8 cellular contexts compared by ENCODE assay signal in the genomic region with DNA sequence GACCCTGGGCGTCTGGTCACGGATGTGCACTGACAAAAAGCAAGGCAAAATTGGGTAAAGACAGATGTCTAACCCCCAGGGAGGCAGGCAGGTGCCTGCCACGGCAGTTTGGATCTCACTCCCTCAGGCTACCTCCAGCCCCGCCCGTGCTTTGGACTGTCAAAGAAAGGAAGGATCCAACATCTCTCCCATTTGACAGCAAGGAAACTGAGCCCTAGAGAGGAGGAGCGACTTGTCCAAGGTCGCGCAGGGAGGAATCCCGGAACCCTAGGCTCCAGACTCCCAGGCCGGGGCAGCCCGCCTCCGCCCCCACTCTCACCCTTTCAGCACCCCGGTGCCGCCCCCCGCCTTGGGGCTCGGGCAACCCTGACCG. TPM values are rescaled to one million over a fixed set of nuclear protein-coding genes. Genes with fewer than 3 reads are reported as not detected.
DNase-seq lines count a peak whose midpoint lies in the region; ATAC-seq lines count a peak whose summit lies in the region.

No MANE protein-coding gene starts in this region.

- peak overlapping the region; percentile 90 to 93 for H3K27ac Mint-ChIP-seq in activated naive CD4-positive, alpha-beta T cell treated with anti-CD3 and anti-CD28 coated beads, Interleukin-2, amount 50 U/mL, for 72 hours
- H3K27ac Mint-ChIP-seq in stimulated activated naive B cell treated with anti-CD40 and anti-IgM and Interleukin-4, amounts not matched to agents 10 μg/mL and 1 μg/mL and 100 μg/mL, for 72 hours, result peak overlapping the region; percentile 99

- no peaks in the 10 kb centered on the region for H3K27me3 Mint-ChIP-seq in stimulated activated naive B cell treated with anti-CD40 and anti-IgM and Interleukin-4, amounts not matched to agents 10 μg/mL and 1 μg/mL and 100 μg/mL, for 72 hours

- peak; percentile 76 for DNase-seq in DMS 273 (lab: John Stamatoyannopoulos, UW; ENCODE audit: unreplicated experiment)
- no peak for DNase-seq in DMS 273 treated with DMSO at 0.1 percent for 48 hours (lab: John Stamatoyannopoulos, UW)
- DNase-seq in activated naive CD4-positive, alpha-beta T cell treated with anti-CD3 and anti-CD28 coated beads, Interleukin-2, amount 50 U/mL, for 72 hours (ENCODE audit: low spot score in 2 of 2), result no peak
- no peak for DNase-seq in stimulated activated naive B cell treated with anti-CD40 and anti-IgM and Interleukin-4, amounts not matched to agents 10 μg/mL and 1 μg/mL and 100 μg/mL, for 72 hours
- DNase-seq in T-helper 9 cell, result no peak

- H3K9me3 Mint-ChIP-seq in activated naive CD4-positive, alpha-beta T cell treated with anti-CD3 and anti-CD28 coated beads, Interleukin-2, amount 50 U/mL, for 72 hours, result no peaks in the 10 kb centered on the region
- H3K9me3 Mint-ChIP-seq in stimulated activated naive B cell treated with anti-CD40 and anti-IgM and Interleukin-4, amounts not matched to agents 10 μg/mL and 1 μg/mL and 100 μg/mL, for 72 hours, result no peaks in the 10 kb centered on the region

- peaks cover 13 to 43% of the 10 kb centered on the region in 2 donors for H3K36me3 Mint-ChIP-seq in activated naive CD4-positive, alpha-beta T cell treated with anti-CD3 and anti-CD28 coated beads, Interleukin-2, amount 50 U/mL, for 72 hours
- peaks cover 8 to 10% of the 10 kb centered on the region in 2 donors for H3K36me3 Mint-ChIP-seq in stimulated activated naive B cell treated with anti-CD40 and anti-IgM and Interleukin-4, amounts not matched to agents 10 μg/mL and 1 μg/mL and 100 μg/mL, for 72 hours

- H3K36me3 ChIP-seq in HUES6 (ENCODE audit: control insufficient read depth, insufficient read depth, low read length) (no peaks in the 10 kb centered on the region), iPS-18a (ENCODE audit: control insufficient read depth, low read depth, low read length) (no peaks in the 10 kb centered on the region)

- H3K27ac ChIP-seq in HUES6 (ENCODE audit: low read depth, low read length) (peak overlapping the region; percentile 35; the same call in 1 of the 2 replicates), iPS-18a (ENCODE audit: low read length) (peak overlapping the region; percentile 43)

- H3K9me3 ChIP-seq in HUES6 (ENCODE audit: control insufficient read depth, insufficient read depth, low read depth, low read length), result no peaks in the 10 kb centered on the region
- H3K9me3 ChIP-seq in iPS-18a (ENCODE audit: control insufficient read depth, low read depth, low read length), result no peaks in the 10 kb centered on the region

- H3K4me1 ChIP-seq in HUES6 (ENCODE audit: control insufficient read depth, insufficient read depth, low read length) (peaks cover 9% of the 10 kb centered on the region), iPS-18a (ENCODE audit: control insufficient read depth, low read depth, low read length) (peaks cover 4% of the 10 kb centered on the region)

- H3K9ac ChIP-seq in HUES6 (ENCODE audit: low read length) (peak overlapping the region; percentile 73), iPS-18a (ENCODE audit: low read length) (peak overlapping the region; percentile 72)

- H3K4me1 Mint-ChIP-seq in stimulated activated naive B cell treated with anti-CD40 and anti-IgM and Interleukin-4, amounts not matched to agents 10 μg/mL and 1 μg/mL and 100 μg/mL, for 72 hours, result peaks cover 12 to 39% of the 10 kb centered on the region in 2 donors

- H3K4me3 ChIP-seq in HUES6 (ENCODE audit: low read depth, low read length) (peak overlapping the region; percentile 100), iPS-18a (ENCODE audit: low read length) (peak overlapping the region; percentile 91)

- H3K27me3 ChIP-seq in HUES6 (ENCODE audit: control insufficient read depth, insufficient read depth, low read length) (no peaks in the 10 kb centered on the region), iPS-18a (ENCODE audit: control insufficient read depth, insufficient read depth, low read length) (no peaks in the 10 kb centered on the region)

- H3K4me3 Mint-ChIP-seq in stimulated activated naive B cell treated with anti-CD40 and anti-IgM and Interleukin-4, amounts not matched to agents 10 μg/mL and 1 μg/mL and 100 μg/mL, for 72 hours, result peak overlapping the region; percentile 88 to 89

- ATAC-seq in GM21447 (IDR thresholded peaks at IDR 0.05; ENCODE audit: unreplicated experiment), result peak; percentile 37
- ATAC-seq in activated naive CD4-positive, alpha-beta T cell treated with anti-CD3 and anti-CD28 coated beads, Interleukin-2, amount 50 U/mL, for 72 hours, result peak; percentile 55 to 56
- ATAC-seq in stimulated activated naive B cell treated with anti-CD40 and anti-IgM and Interleukin-4, amounts not matched to agents 10 μg/mL and 1 μg/mL and 100 μg/mL, for 72 hours (replicated peaks), result peak; percentile 42 to 45

RNA-seq across cellular contexts. Expression of a gene that starts 0.4 kb away (rescaled TPM):
- total RNA-seq in activated naive CD4-positive, alpha-beta T cell treated with anti-CD3 and anti-CD28 coated beads, Interleukin-2, amount 50 U/mL, for 72 hours, result 10 to 100 TPM; 22.5 to 22.7 TPM
